8 cellular contexts compared by ENCODE assay signal in the genomic region with DNA sequence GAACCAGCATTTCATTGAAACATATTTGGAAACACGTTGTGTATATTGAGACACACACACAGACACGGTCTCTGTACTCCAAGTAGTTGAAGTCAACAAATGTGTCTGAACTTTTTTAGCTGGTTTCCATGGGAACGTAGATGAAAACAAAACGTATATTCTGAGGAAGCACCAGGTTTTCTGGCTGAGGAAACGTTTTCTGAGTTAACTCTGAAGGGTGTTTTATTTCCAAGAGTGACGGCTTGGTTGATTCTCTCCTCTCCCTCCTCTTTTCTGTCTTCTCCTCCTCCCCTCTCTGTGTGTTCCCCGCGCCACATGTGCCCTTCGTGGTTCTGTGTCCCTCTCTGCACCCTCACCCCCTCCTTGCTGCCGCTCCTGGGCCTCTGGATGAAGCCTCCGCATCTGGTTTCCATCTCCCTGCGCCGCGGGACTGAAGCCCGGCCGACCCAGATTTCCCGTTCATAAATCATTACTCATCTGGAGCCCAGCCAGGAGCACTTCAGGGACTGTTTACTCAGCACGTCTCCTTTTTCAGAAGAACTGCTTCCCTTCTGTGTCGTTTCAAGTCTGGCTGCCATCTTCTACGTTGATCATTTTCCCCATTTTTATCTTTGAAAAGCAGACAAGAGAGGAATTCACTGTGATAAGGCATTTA.
DNase-seq lines count a peak whose midpoint lies in the region; ATAC-seq, FAIRE-seq and TF ChIP-seq lines count a peak whose summit lies in the region.

No MANE protein-coding gene starts in this region.

- no peak for ATAC-seq in HG03439 (IDR thresholded peaks at IDR 0.05; ENCODE audit: unreplicated experiment)

- H3K9me3 ChIP-seq in osteoblast (ENCODE audit: low read depth, low read length) = no peaks in the 10 kb centered on the region

- H2AFZ ChIP-seq in osteoblast (ENCODE audit: low read length) = peak overlapping the region; percentile 77

- DNase-seq in Daoy (ENCODE audit: low read depth) (peak; percentile 96), NCI-H187 (lab: John Stamatoyannopoulos, UW) (peak; percentile 75 to 79), fibroblast of the aortic adventitia (ENCODE audit: low read depth) (peak; percentile 100), osteoblast (ENCODE audit: insufficient read length, low spot score, missing footprints) (peak; percentile 63), ureter (ENCODE audit: low spot score) (peak; percentile 95), GM19239 (ENCODE audit: insufficient read length, low spot score) (no peak)

- H3K36me3 ChIP-seq in osteoblast (ENCODE audit: insufficient read depth, low read length) = no peaks in the 10 kb centered on the region

- peaks cover 30% of the 10 kb centered on the region for H3K4me1 ChIP-seq in osteoblast (ENCODE audit: insufficient read depth, low read length)

- FAIRE-seq in GM19239 (lab: Jason Lieb, UNC) = no peak

- TF ChIP-seq CTCF in WI38 (IDR thresholded peaks at IDR 0.05; ENCODE audit: low read depth, low read length) = no peak
- TF ChIP-seq CTCF in fibroblast of the aortic adventitia (IDR thresholded peaks at IDR 0.05; ENCODE audit: insufficient read depth, low read length) = no peak
- no peak for TF ChIP-seq CTCF in osteoblast (IDR thresholded peaks at IDR 0.05; ENCODE audit: extremely low read depth, low read depth, low read length)

- peak overlapping the region; percentile 76 for H3K4me2 ChIP-seq in osteoblast (ENCODE audit: insufficient read depth, low read length)

- H3K4me3 ChIP-seq in WI38 (ENCODE audit: low read depth, low read length) (peak overlapping the region; percentile 9; the same call in 1 of the 2 replicates), fibroblast of the aortic adventitia (ENCODE audit: low read depth, low read length) (no peak overlapping the region), osteoblast (ENCODE audit: insufficient read depth, low read length) (peak overlapping the region; percentile 42)

- no peaks in the 10 kb centered on the region for H4K20me1 ChIP-seq in osteoblast (ENCODE audit: insufficient read depth, low read length)

- H3K79me2 ChIP-seq in osteoblast (ENCODE audit: insufficient read depth, low read length) = no peaks in the 10 kb centered on the region

- H3K27ac ChIP-seq in osteoblast (ENCODE audit: low read depth, low read length) = peak overlapping the region; percentile 99

- H3K27me3 ChIP-seq in osteoblast (ENCODE audit: insufficient read depth, low read length) = no peaks in the 10 kb centered on the region
